Comparison of ENCODE assay signal across 20 cellular contexts in genomic region chr11:1230121-1230455, GRCh38. TPM values are rescaled to one million over a fixed set of nuclear protein-coding genes. Genes with fewer than 3 reads are reported as not detected.
"Had no signal": no experiment of that assay in that cellular context is flagged by ENCODE, and none has a peak within 500 bp of the region (broad histone marks: within the 10 kb centered on the region; RNA-seq: fewer than 3 reads in every experiment).

No MANE protein-coding gene starts in this region.

- H3K4me1 ChIP-seq: tibial artery had no signal

- H3K9me3 Mint-ChIP-seq: activated naive CD8-positive, alpha-beta T cell treated with anti-CD3 and anti-CD28 coated beads, Interleukin-2, amount 50 U/mL, for 24 hours; memory B cell; nephron progenitor cell; stimulated activated naive CD8-positive, alpha-beta T cell treated with anti-CD3 and anti-CD28 coated beads, Interleukin-15, Interleukin-2, amounts not matched to agents 100 ng/mL and 50 ng/mL, for 24 hours had no signal

- ATAC-seq: activated naive CD8-positive, alpha-beta T cell treated with anti-CD3 and anti-CD28 coated beads, Interleukin-2, amount 50 U/mL, for 24 hours had no signal

- H3K4me3 Mint-ChIP-seq: activated naive CD8-positive, alpha-beta T cell treated with anti-CD3 and anti-CD28 coated beads, Interleukin-2, amount 50 U/mL, for 24 hours; memory B cell; nephron progenitor cell; stimulated activated naive CD8-positive, alpha-beta T cell treated with anti-CD3 and anti-CD28 coated beads, Interleukin-15, Interleukin-2, amounts not matched to agents 100 ng/mL and 50 ng/mL, for 24 hours had no signal

- H3K27me3 Mint-ChIP-seq: activated naive CD8-positive, alpha-beta T cell treated with anti-CD3 and anti-CD28 coated beads, Interleukin-2, amount 50 U/mL, for 24 hours; stimulated activated naive CD8-positive, alpha-beta T cell treated with anti-CD3 and anti-CD28 coated beads, Interleukin-15, Interleukin-2, amounts not matched to agents 100 ng/mL and 50 ng/mL, for 24 hours had no signal

- H3K36me3 Mint-ChIP-seq: memory B cell had no signal

- H3K9me3 ChIP-seq: tibial artery had no signal

- DNase-seq: activated CD4-positive, alpha-beta T cell treated with anti-CD3 and anti-CD28 coated beads for 1 hour; activated CD4-positive, alpha-beta T cell treated with anti-CD3 and anti-CD28 coated beads, Interleukin-2, amount 50 U/mL, for 48 hours; activated gamma-delta T cell; activated naive CD4-positive, alpha-beta T cell treated with anti-CD3 and anti-CD28 coated beads, Interleukin-2, amount 50 U/mL, for 16 hours; activated naive CD8-positive, alpha-beta T cell treated with anti-CD3 and anti-CD28 coated beads, Interleukin-2, amount 50 U/mL, for 24 hours; activated T-cell treated with anti-CD3 and anti-CD28 coated beads, Interleukin-2, amount 50 U/mL, for 48 hours; effector CD4-positive, alpha-beta T cell; erythroblast; foreskin fibroblast; nucleus accumbens; retina; stimulated activated CD4-positive, alpha-beta T cell treated with anti-CD3 and anti-CD28 coated beads, Interleukin-1b, Interleukin-23, amount 100 ng/mL, for 48 hours had no signal

- H3K4me1 Mint-ChIP-seq: activated naive CD8-positive, alpha-beta T cell treated with anti-CD3 and anti-CD28 coated beads, Interleukin-2, amount 50 U/mL, for 24 hours; memory B cell had no signal

- H3K36me3 ChIP-seq: tibial artery had no signal

- H3K27ac ChIP-seq: tibial artery had no signal

- H3K4me3 ChIP-seq: tibial artery had no signal

- H3K27ac Mint-ChIP-seq: activated naive CD8-positive, alpha-beta T cell treated with anti-CD3 and anti-CD28 coated beads, Interleukin-2, amount 50 U/mL, for 24 hours; memory B cell; nephron progenitor cell; stimulated activated naive CD8-positive, alpha-beta T cell treated with anti-CD3 and anti-CD28 coated beads, Interleukin-15, Interleukin-2, amounts not matched to agents 100 ng/mL and 50 ng/mL, for 24 hours had no signal

RNA-seq across cellular contexts. Expression of gene MUC5B, which starts 7.2 kb away (rescaled TPM):
- total RNA-seq: fibroblast of lung; glomerular endothelial cell; T-helper 2 cell treated with Interferon-gamma antibody and Interleukin-4, amounts not matched to agents 100 ng/mL and 5 ng/mL, for 36 hours; urinary bladder had no signal
- polyA plus RNA-seq: fibroblast of lung, urinary bladder had no signal
